17 cellular contexts compared by ENCODE assay signal in the genomic region with DNA sequence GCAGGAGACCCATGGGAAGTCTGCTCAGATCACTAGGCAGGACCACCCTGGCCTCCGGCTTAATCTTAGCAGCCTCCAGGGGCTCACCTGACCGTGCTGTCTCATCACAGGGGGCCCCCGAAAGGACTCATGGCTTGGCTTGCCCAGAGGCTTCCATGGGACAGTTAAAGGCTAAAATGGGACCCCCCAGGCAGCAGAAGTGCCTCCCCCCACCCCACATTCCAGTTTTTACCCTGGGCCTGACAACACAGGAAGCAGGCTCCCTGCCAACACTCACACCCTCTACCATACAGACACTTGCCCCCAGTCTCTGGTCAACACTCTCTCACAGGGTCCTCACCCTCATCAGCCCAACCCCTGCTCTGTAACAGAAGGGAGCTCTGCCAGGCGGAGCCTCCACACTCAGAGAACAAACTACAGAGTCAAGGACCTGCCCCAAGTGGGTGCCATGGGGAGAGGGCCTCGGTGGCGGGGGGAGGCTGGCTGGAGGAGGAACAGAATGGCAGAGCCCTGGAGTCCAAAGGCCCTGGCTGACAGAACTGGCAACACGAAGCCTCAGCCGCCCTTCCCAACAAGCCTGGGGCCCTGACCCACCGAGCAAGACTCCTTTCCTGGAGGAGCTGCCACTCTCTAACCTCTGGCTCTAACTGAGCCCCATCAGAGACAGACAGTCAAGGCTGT. TPM values are rescaled to one million over a fixed set of nuclear protein-coding genes. Genes with fewer than 3 reads are reported as not detected.
DNase-seq lines count a peak whose midpoint lies in the region; ATAC-seq and TF ChIP-seq lines count a peak whose summit lies in the region.
"Had no signal": no experiment of that assay in that cellular context is flagged by ENCODE, and none has a peak within 500 bp of the region (broad histone marks: within the 10 kb centered on the region; RNA-seq: fewer than 3 reads in every experiment).

No MANE protein-coding gene starts in this region.

- H3K4me1 Mint-ChIP-seq in stimulated activated memory B cell treated with anti-CD40 and anti-IgM and Interleukin-4, amounts not matched to agents 10 μg/mL and 1 μg/mL and 100 μg/mL, for 72 hours = peaks cover 86% of the 10 kb centered on the region

- peak; percentile 69 for DNase-seq in activated CD8-positive, alpha-beta memory T cell treated with anti-CD3 and anti-CD28 coated beads for 24 hours
- DNase-seq in activated CD8-positive, alpha-beta memory T cell treated with anti-CD3 and anti-CD28 coated beads, Interleukin-2, amount 50 U/mL, for 4 hours = no peak
- DNase-seq in Peyer's patch (peak in 1 of 3 donors; percentile 22), islet precursor cell (peak; percentile 54), NCI-H146 (lab: John Stamatoyannopoulos, UW) (no peak)
- DNase-seq in stimulated activated CD4-positive, alpha-beta T cell treated with anti-CD3 and anti-CD28 coated beads, Interleukin-4, amount 100 ng/mL, for 24 hours = no peak
- DNase-seq: activated CD4-positive, CD25-positive, alpha-beta regulatory T cell; DMS79; left ventricle myocardium inferior; MM.1S; NCI-H1694 treated with DMSO at 0.1 percent for 48 hours; NCI-H446; thyroid gland had no signal

- H3K27ac ChIP-seq in Peyer's patch = peak overlapping the region in 3 of 4 donors; percentile 18 to 49 (median 23)
- H3K27ac ChIP-seq: coronary artery, left ventricle myocardium inferior, thyroid gland had no signal

- no peaks in the 10 kb centered on the region for H3K27me3 ChIP-seq in Peyer's patch
- H3K27me3 ChIP-seq: thyroid gland had no signal

- no peak for ATAC-seq in stimulated activated memory B cell treated with anti-CD40 and anti-IgM and Interleukin-4, amounts not matched to agents 10 μg/mL and 1 μg/mL and 100 μg/mL, for 72 hours
- no peak for ATAC-seq in GM21737 (IDR thresholded peaks at IDR 0.05; ENCODE audit: unreplicated experiment)

- H3K4me3 ChIP-seq in Peyer's patch = peak overlapping the region in 3 of 4 donors; percentile 2 to 33 (median 15)
- H3K4me3 ChIP-seq: coronary artery, left ventricle myocardium inferior, skin epidermis, thyroid gland had no signal

- H3K36me3 ChIP-seq in Peyer's patch = no peaks in the 10 kb centered on the region
- H3K36me3 ChIP-seq: thyroid gland had no signal

- no peaks in the 10 kb centered on the region for H3K9me3 ChIP-seq in Peyer's patch
- H3K9me3 ChIP-seq: left ventricle myocardium inferior, thyroid gland had no signal

- H3K27ac Mint-ChIP-seq in stimulated activated memory B cell treated with anti-CD40 and anti-IgM and Interleukin-4, amounts not matched to agents 10 μg/mL and 1 μg/mL and 100 μg/mL, for 72 hours = peak overlapping the region; percentile 99

- no peaks in the 10 kb centered on the region for H3K27me3 Mint-ChIP-seq in stimulated activated memory B cell treated with anti-CD40 and anti-IgM and Interleukin-4, amounts not matched to agents 10 μg/mL and 1 μg/mL and 100 μg/mL, for 72 hours

- H3K9me3 Mint-ChIP-seq in stimulated activated memory B cell treated with anti-CD40 and anti-IgM and Interleukin-4, amounts not matched to agents 10 μg/mL and 1 μg/mL and 100 μg/mL, for 72 hours = no peaks in the 10 kb centered on the region

- no peak for TF ChIP-seq POLR2A in Peyer's patch (IDR thresholded peaks at IDR 0.05)

- peaks cover 0 to 11% (median 3%) of the 10 kb centered on the region in 4 donors for H3K4me1 ChIP-seq in Peyer's patch

- TF ChIP-seq CTCF in Peyer's patch (IDR thresholded peaks at IDR 0.05) = no peak

- H3K4me3 Mint-ChIP-seq in stimulated activated memory B cell treated with anti-CD40 and anti-IgM and Interleukin-4, amounts not matched to agents 10 μg/mL and 1 μg/mL and 100 μg/mL, for 72 hours = no peak overlapping the region

- peaks cover 22% of the 10 kb centered on the region for H3K36me3 Mint-ChIP-seq in stimulated activated memory B cell treated with anti-CD40 and anti-IgM and Interleukin-4, amounts not matched to agents 10 μg/mL and 1 μg/mL and 100 μg/mL, for 72 hours

RNA-seq across cellular contexts. Expression of a gene that starts 0.5 kb away (rescaled TPM):
- total RNA-seq in Peyer's patch = 10 to 100 TPM; 14.9 to 41.8 (median 31.5) TPM

RNA-seq across cellular contexts. Expression of a gene that starts 45.5 kb away (rescaled TPM):
- 10 to 100 TPM; 24.8 to 41.6 (median 32.2) TPM for total RNA-seq in Peyer's patch

Comparison
In these comparisons a context has a peak if more than half of its experiments do, and no peak if none do; other contexts are left out.
1. DNase-seq: peak in activated CD8-positive, alpha-beta memory T cell treated with anti-CD3 and anti-CD28 coated beads for 24 hours (single experiment) and islet precursor cell (single experiment); none in activated CD8-positive, alpha-beta memory T cell treated with anti-CD3 and anti-CD28 coated beads, Interleukin-2, amount 50 U/mL, for 4 hours (single experiment), NCI-H146 (single experiment) and stimulated activated CD4-positive, alpha-beta T cell treated with anti-CD3 and anti-CD28 coated beads, Interleukin-4, amount 100 ng/mL, for 24 hours (single experiment).